In genomic region chr9:93190656-93191353, GRCh38 we compare ENCODE assay signal across 22 cellular contexts. TPM values are rescaled to one million over a fixed set of nuclear protein-coding genes. Genes with fewer than 3 reads are reported as not detected.
DNase-seq lines count a peak whose midpoint lies in the region; ATAC-seq and TF ChIP-seq lines count a peak whose summit lies in the region.
"Had no signal": no experiment of that assay in that cellular context is flagged by ENCODE, and none has a peak within 500 bp of the region (broad histone marks: within the 10 kb centered on the region; RNA-seq: fewer than 3 reads in every experiment).

No MANE protein-coding gene starts in this region.

- DNase-seq in Right ventricle myocardium inferior (ENCODE audit: missing footprints), result peak; percentile 63
- DNase-seq in cardiac septum (ENCODE audit: low spot score), result no peak
- DNase-seq in heart left ventricle, result no peak
- no peak for DNase-seq in neuronal stem cell (ENCODE audit: low spot score)
- no peak for DNase-seq in stimulated activated CD4-positive, alpha-beta T cell treated with anti-CD3 and anti-CD28 coated beads, Interleukin-2, amount 100 ng/mL, for 48 hours
- no peak for DNase-seq in GM13977 (ENCODE audit: low spot score)
- DNase-seq: AML-193, DMS79, MM.1S, NCI-H1092, NCI-H146, NCI-H2029 treated with DMSO at 0.1 percent for 48 hours, NCI-H2171 treated with DMSO at 0.1 percent for 48 hours, NCI-H446, NCI-H69, Peyer's patch had no signal

- no peak overlapping the region for H3K14ac ChIP-seq in neuronal stem cell (ENCODE audit: low read length)

- H3K27ac ChIP-seq in heart left ventricle (peak overlapping the region in 8 of 12 donors; percentile 10 to 98 (median 87)), neuronal stem cell (replicated peaks; ENCODE audit: low read length) (no peak overlapping the region)
- H3K27ac ChIP-seq: 22Rv1, C4-2B, Peyer's patch had no signal

- no peak overlapping the region for H2AK5ac ChIP-seq in neuronal stem cell (ENCODE audit: low read depth, low read length)

- H3K36me3 ChIP-seq in heart left ventricle, result no peaks in the 10 kb centered on the region
- H3K36me3 ChIP-seq in neuronal stem cell (replicated peaks in 1 of 2; ENCODE audit: control insufficient read depth in 2 of 2, insufficient read depth in 2 of 2, low read length in 2 of 2), result no peaks in the 10 kb centered on the region
- H3K36me3 ChIP-seq: Peyer's patch had no signal

- peaks cover 10% of the 10 kb centered on the region for H3K79me1 ChIP-seq in neuronal stem cell (ENCODE audit: low read depth, low read length)

- no peak overlapping the region for H4K91ac ChIP-seq in neuronal stem cell (ENCODE audit: low read depth, low read length, poor library complexity)

- TF ChIP-seq POLR2A in heart left ventricle (IDR thresholded peaks at IDR 0.05), result no peak

- WGBS in heart left ventricle, 4 donors, result 78 to 85% (median 83%) methylated on average over 12 to 17 of the region's 17 CpGs
- no CpG with 5 or more reads among the region's 17 CpGs for WGBS in neuronal stem cell (ENCODE audit: extremely low coverage in 2 of 2, insufficient read length in 2 of 2, insufficient replicate concordance in 1 of 2), 2 donors

- in situ Hi-C loops in GM13977 (cut with MboI; ENCODE audit: low pct_unique_long_range_greater_than_20kb, low sequenced_read_pairs, unreplicated experiment), result no loop called here

- no peak overlapping the region for H2BK12ac ChIP-seq in neuronal stem cell (ENCODE audit: low read length)

- H3K4me3 ChIP-seq in heart left ventricle, result no peak overlapping the region
- no peak overlapping the region for H3K4me3 ChIP-seq in neuronal stem cell (ENCODE audit: low read length in 2 of 2)
- H3K4me3 ChIP-seq: HAP-1, Peyer's patch had no signal

- no peak overlapping the region for H3K4ac ChIP-seq in neuronal stem cell (ENCODE audit: low read length)

- peaks cover 0 to 6% (median 0%) of the 10 kb centered on the region in 9 donors for H3K27me3 ChIP-seq in heart left ventricle
- H3K27me3 ChIP-seq in neuronal stem cell (ENCODE audit: control insufficient read depth in 3 of 3, insufficient read depth in 3 of 3, low read depth in 1 of 3, low read length in 3 of 3), result peaks cover 0 to 32% (median 9%) of the 10 kb centered on the region in 3 experiments
- H3K27me3 ChIP-seq: Peyer's patch had no signal

- no peaks in the 10 kb centered on the region for H3K9me3 ChIP-seq in heart left ventricle
- H3K9me3 ChIP-seq in neuronal stem cell (replicated peaks in 1 of 2; ENCODE audit: control insufficient read depth in 2 of 2, insufficient read depth in 1 of 2, low read depth in 1 of 2, low read length in 2 of 2), result no peaks in the 10 kb centered on the region
- H3K9me3 ChIP-seq: HAP-1, Peyer's patch had no signal

- H2BK5ac ChIP-seq in neuronal stem cell (ENCODE audit: low read length), result no peak overlapping the region

- H2BK15ac ChIP-seq in neuronal stem cell (ENCODE audit: low read length), result no peak overlapping the region

- peak overlapping the region; percentile 16 for H3K9ac ChIP-seq in neuronal stem cell (ENCODE audit: low read depth, low read length, poor library complexity)

- H3K23ac ChIP-seq in neuronal stem cell (ENCODE audit: low read depth, low read length, poor library complexity), result peak overlapping the region; percentile 49

- H3K4me1 ChIP-seq in heart left ventricle (peaks cover 3 to 86% (median 24%) of the 10 kb centered on the region in 12 donors), neuronal stem cell (ENCODE audit: control insufficient read depth in 2 of 2, insufficient read depth in 1 of 2, low read depth in 1 of 2, low read length in 2 of 2) (peaks cover 19 to 24% of the 10 kb centered on the region in 2 donors)

- no peak overlapping the region for H4K8ac ChIP-seq in neuronal stem cell (ENCODE audit: low read depth, low read length)

- no peak overlapping the region for H2AFZ ChIP-seq in neuronal stem cell (ENCODE audit: low read length)

- ATAC-seq in Right ventricle myocardium inferior, result no peak
- no peak for ATAC-seq in heart left ventricle
- ATAC-seq in HG03521 (IDR thresholded peaks at IDR 0.05; ENCODE audit: unreplicated experiment), result no peak
- ATAC-seq in GM19328 (IDR thresholded peaks at IDR 0.05; ENCODE audit: unreplicated experiment), result no peak

- H2BK120ac ChIP-seq in neuronal stem cell (ENCODE audit: low read depth, low read length), result no peak overlapping the region

- H3K4me2 ChIP-seq in neuronal stem cell (ENCODE audit: insufficient read depth, low read length, poor library complexity, severe bottlenecking), result no peak overlapping the region

- intact Hi-C loops in Right ventricle myocardium inferior (cut with DNase I) (no loop called here), cardiac septum (cut with DNase I) (no loop called here), heart left ventricle (cut with DNase I) (no loop called here)

- no peak for TF ChIP-seq CTCF in heart left ventricle (IDR thresholded peaks at IDR 0.05)
- no peak for TF ChIP-seq CTCF in GM13977 (IDR thresholded peaks at IDR 0.05; ENCODE audit: extremely low read depth, insufficient read depth, missing control alignments)

- peak overlapping the region; percentile 73 for H3K18ac ChIP-seq in neuronal stem cell (ENCODE audit: low read length)

RNA-seq across cellular contexts. Expression of gene WNK2, which starts 6.9 kb away (rescaled TPM):
- 200 TPM for total RNA-seq in Right ventricle myocardium inferior
- total RNA-seq in cardiac septum, result 123 TPM
- 100 to 1,000 TPM; 107 to 206 (median 129) TPM for total RNA-seq in heart left ventricle
- polyA plus RNA-seq in heart left ventricle, result 10 to 100 TPM; 29.4 to 97.5 TPM
- polyA plus RNA-seq in neuronal stem cell (2013, experiment 1 of 2), result 22.1 TPM
- polyA plus RNA-seq in neuronal stem cell (2013, experiment 2 of 2), result 22.8 TPM
- total RNA-seq: LHCN-M2 had no signal

RNA-seq across cellular contexts. Expression of gene NINJ1, which starts 56.8 kb away (rescaled TPM):
- total RNA-seq in Right ventricle myocardium inferior (55.5 TPM), cardiac septum (46.4 TPM), heart left ventricle (10 to 100 TPM; 42.2 to 96.1 (median 56.3) TPM)
- polyA plus RNA-seq in heart left ventricle, result 10 to 100 TPM; 52.0 to 52.9 TPM
- 36.0 TPM for polyA plus RNA-seq in neuronal stem cell (2013, experiment 1 of 2)
- 35.7 TPM for polyA plus RNA-seq in neuronal stem cell (2013, experiment 2 of 2)
